ENCODE assay signal across 7 cellular contexts in the genomic region with DNA sequence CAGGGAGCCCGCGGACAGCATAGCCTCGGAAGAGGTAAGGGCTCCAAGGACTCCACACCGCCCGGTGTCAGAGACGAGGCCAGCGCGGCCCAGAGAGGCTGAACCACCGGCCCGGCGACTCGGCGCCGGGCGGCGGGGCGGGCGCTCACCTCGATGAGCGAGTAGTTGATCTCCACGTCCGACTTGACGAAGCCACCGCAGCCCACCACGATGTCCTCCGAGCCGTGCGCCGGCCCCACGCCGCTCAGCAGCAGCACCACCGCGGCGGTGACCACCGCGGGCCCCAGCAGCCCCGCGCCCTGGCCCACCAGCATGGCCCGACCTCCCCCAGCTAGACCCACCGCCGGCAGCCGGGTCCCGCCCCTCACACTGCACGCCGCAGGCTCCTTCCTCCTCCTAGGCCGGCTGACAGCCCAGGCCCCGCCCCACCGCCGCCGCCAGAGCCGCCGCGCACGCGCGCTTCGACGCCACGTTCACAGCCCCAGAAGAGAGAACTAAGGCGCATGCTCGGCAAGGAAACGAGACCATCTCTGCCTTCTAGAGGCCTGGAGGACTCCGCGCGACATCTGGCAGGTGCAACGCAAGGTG. TPM values are rescaled to one million over a fixed set of nuclear protein-coding genes. Genes with fewer than 3 reads are reported as not detected.
DNase-seq lines count a peak whose midpoint lies in the region; ATAC-seq lines count a peak whose summit lies in the region.
"Not testable (repeated sequence)": the region's sequence is repeated elsewhere in the genome, so short reads cannot be mapped to it uniquely, and the experiment has no call there.

A gene with protein sequence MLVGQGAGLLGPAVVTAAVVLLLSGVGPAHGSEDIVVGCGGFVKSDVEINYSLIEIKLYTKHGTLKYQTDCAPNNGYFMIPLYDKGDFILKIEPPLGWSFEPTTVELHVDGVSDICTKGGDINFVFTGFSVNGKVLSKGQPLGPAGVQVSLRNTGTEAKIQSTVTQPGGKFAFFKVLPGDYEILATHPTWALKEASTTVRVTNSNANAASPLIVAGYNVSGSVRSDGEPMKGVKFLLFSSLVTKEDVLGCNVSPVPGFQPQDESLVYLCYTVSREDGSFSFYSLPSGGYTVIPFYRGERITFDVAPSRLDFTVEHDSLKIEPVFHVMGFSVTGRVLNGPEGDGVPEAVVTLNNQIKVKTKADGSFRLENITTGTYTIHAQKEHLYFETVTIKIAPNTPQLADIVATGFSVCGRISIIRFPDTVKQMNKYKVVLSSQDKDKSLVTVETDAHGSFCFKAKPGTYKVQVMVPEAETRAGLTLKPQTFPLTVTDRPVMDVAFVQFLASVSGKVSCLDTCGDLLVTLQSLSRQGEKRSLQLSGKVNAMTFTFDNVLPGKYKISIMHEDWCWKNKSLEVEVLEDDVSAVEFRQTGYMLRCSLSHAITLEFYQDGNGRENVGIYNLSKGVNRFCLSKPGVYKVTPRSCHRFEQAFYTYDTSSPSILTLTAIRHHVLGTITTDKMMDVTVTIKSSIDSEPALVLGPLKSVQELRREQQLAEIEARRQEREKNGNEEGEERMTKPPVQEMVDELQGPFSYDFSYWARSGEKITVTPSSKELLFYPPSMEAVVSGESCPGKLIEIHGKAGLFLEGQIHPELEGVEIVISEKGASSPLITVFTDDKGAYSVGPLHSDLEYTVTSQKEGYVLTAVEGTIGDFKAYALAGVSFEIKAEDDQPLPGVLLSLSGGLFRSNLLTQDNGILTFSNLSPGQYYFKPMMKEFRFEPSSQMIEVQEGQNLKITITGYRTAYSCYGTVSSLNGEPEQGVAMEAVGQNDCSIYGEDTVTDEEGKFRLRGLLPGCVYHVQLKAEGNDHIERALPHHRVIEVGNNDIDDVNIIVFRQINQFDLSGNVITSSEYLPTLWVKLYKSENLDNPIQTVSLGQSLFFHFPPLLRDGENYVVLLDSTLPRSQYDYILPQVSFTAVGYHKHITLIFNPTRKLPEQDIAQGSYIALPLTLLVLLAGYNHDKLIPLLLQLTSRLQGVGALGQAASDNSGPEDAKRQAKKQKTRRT (minus strand): TSS at position 371 of the 588 bp plus-strand sequence. CDS start 57 bp downstream, at position 314.

- peak within 1 kb of the TSS; percentile 61 for H3K9ac ChIP-seq in NT2/D1 (ENCODE audit: insufficient read length, low read depth)

- not testable (repeated sequence) for H3K27me3 ChIP-seq in NT2/D1 (ENCODE audit: insufficient read depth, insufficient read length)

- ATAC-seq in GM19023 (IDR thresholded peaks at IDR 0.05; ENCODE audit: unreplicated experiment) (peak; percentile 97), HG02981 (IDR thresholded peaks at IDR 0.05; ENCODE audit: unreplicated experiment) (peak; percentile 93)

- H3K36me3 ChIP-seq in NT2/D1 (ENCODE audit: insufficient read depth, insufficient read length, low read length) = not testable (repeated sequence)

- H3K9me3 ChIP-seq in NT2/D1 (ENCODE audit: insufficient read depth, low read length) = not testable (repeated sequence)

- H3K4me1 ChIP-seq in NT2/D1 (ENCODE audit: insufficient read depth, insufficient read length) = not testable (repeated sequence)

- DNase-seq in NT2/D1 (ENCODE audit: low read depth, low spot score) = not testable (repeated sequence)
- DNase-seq in activated CD8-positive, alpha-beta memory T cell treated with anti-CD3 and anti-CD28 coated beads, Interleukin-2, amount 50 U/mL, for 48 hours = peak; percentile 92
- DNase-seq in effector CD4-positive, alpha-beta T cell = peak; percentile 79
- peak; percentile 16 to 18 for DNase-seq in lung microvascular endothelial cell (ENCODE audit: low read depth in 2 of 2)
- peak; percentile 76 to 83 for DNase-seq in stimulated activated CD4-positive, alpha-beta T cell treated with anti-CD3 and anti-CD28 coated beads, Interleukin-1b, Interleukin-23, amount 100 ng/mL, for 1 hour (ENCODE audit: low read depth in 2 of 2)

- peak within 1 kb of the TSS; percentile 43 for H3K4me3 ChIP-seq in NT2/D1 (ENCODE audit: insufficient read length, low read depth)

RNA-seq across cellular contexts. Expression of the gene that starts here (rescaled TPM):
- 105 and 145 TPM in 2 replicates for total RNA-seq in lung microvascular endothelial cell
